8 cellular contexts compared by ENCODE assay signal in genomic region chr6:26058477-26059033, GRCh38. TPM values are rescaled to one million over a fixed set of nuclear protein-coding genes. Genes with fewer than 3 reads are reported as not detected.
DNase-seq lines count a peak whose midpoint lies in the region; ATAC-seq and TF ChIP-seq lines count a peak whose summit lies in the region.
"Not testable (repeated sequence)": the region's sequence is repeated elsewhere in the genome, so short reads cannot be mapped to it uniquely, and the experiment has no call there.

No MANE protein-coding gene starts in this region.

- H3K36me3 Mint-ChIP-seq in CD4-positive, alpha-beta T cell (ENCODE audit: low read depth) = peaks cover 23% of the 10 kb centered on the region
- H3K36me3 Mint-ChIP-seq in WTC11; activated naive CD4-positive, alpha-beta T cell treated with anti-CD3 and anti-CD28 coated beads, Interleukin-2, amount 10 ng/mL, durations not matched to agents 7 days and 5 days; brain; nephron (ENCODE audit: low read depth): not testable (repeated sequence)
- peaks cover 9 to 15% of the 10 kb centered on the region in 2 donors for H3K36me3 Mint-ChIP-seq in stimulated activated naive B cell treated with anti-CD40 and anti-IgM and Interleukin-4, amounts not matched to agents 10 μg/mL and 1 μg/mL and 100 μg/mL, for 72 hours

- intact Hi-C loops in CD4-positive, alpha-beta T cell (cut with DNase I, micrococcal nuclease) = loop anchor here in 1 of 2 experiments (5.0 to 10.0 kb wide), 2 partner anchors 139 to 536 kb away; partner anchors contain the start of gene ABT1
- intact Hi-C loops in HCT116 (cut with micrococcal nuclease) (loop anchor here (10.0 kb wide), 1 partner anchor 1836 kb away; a partner anchor contains a TSS), OCI-LY7 (cut with micrococcal nuclease; ENCODE audit: unreplicated experiment) (loop anchor here (5.0 kb wide), 2 partner anchors 139 to 214 kb away; a partner anchor contains a TSS)

- not testable (repeated sequence) for ATAC-seq in CD4-positive, alpha-beta T cell (ENCODE audit: poor library complexity); HCT116; WTC11; stimulated activated naive B cell treated with anti-CD40 and anti-IgM and Interleukin-4, amounts not matched to agents 10 μg/mL and 1 μg/mL and 100 μg/mL, for 72 hours (replicated peaks)

- not testable (repeated sequence) for H3K27ac ChIP-seq in CD4-positive, alpha-beta T cell (ENCODE audit: low read depth, low read length)
- peak overlapping the region; percentile 85; the same call in 1 of the 2 replicates for H3K27ac ChIP-seq in HCT116 (ENCODE audit: low read depth, low read length)
- H3K27ac ChIP-seq in OCI-LY7 (ENCODE audit: low read depth, low read length, poor library complexity, severe bottlenecking) = peak overlapping the region; percentile 93

- H3K4me1 ChIP-seq in HCT116 (ENCODE audit: control insufficient read depth in 1 of 2, insufficient read depth in 2 of 2, low read length in 2 of 2) (peaks cover 23 to 47% of the 10 kb centered on the region in 2 experiments), OCI-LY7 (ENCODE audit: insufficient read depth, low read length, poor library complexity, severe bottlenecking) (peaks cover 34% of the 10 kb centered on the region)

- not testable (repeated sequence) for TF ChIP-seq POLR2A in HCT116 (IDR thresholded peaks at IDR 0.05; ENCODE audit: borderline replicate concordance, extremely low read depth, insufficient read depth, insufficient read length)

- not testable (repeated sequence) for H3K27ac Mint-ChIP-seq in CD4-positive, alpha-beta T cell
- H3K27ac Mint-ChIP-seq in WTC11 (peak overlapping the region; percentile 45; the same call in 1 of the 2 replicates), brain (peak overlapping the region in 3 of 5 experiments; percentile 20 to 98 (median 36)), nephron (peak overlapping the region in 2 of 3 experiments; percentile 50 to 55)
- H3K27ac Mint-ChIP-seq in activated naive CD4-positive, alpha-beta T cell treated with anti-CD3 and anti-CD28 coated beads, Interleukin-2, amount 10 ng/mL, durations not matched to agents 7 days and 5 days = peak overlapping the region; percentile 64
- H3K27ac Mint-ChIP-seq in stimulated activated naive B cell treated with anti-CD40 and anti-IgM and Interleukin-4, amounts not matched to agents 10 μg/mL and 1 μg/mL and 100 μg/mL, for 72 hours = peak overlapping the region; percentile 51

- not testable (repeated sequence) for H2AFZ ChIP-seq in HCT116 (ENCODE audit: low read depth, low read length, poor library complexity, severe bottlenecking); OCI-LY7 (ENCODE audit: low read length)

- not testable (repeated sequence) for H4K20me1 ChIP-seq in HCT116 (ENCODE audit: insufficient read depth); OCI-LY7 (ENCODE audit: insufficient read depth, low read length)

- H3K4me3 ChIP-seq in HCT116 (replicated peaks in 1 of 2; ENCODE audit: low read depth in 1 of 2, low read length in 2 of 2); OCI-LY7 (ENCODE audit: low read depth, low read length, poor library complexity, severe bottlenecking): not testable (repeated sequence)

- not testable (repeated sequence) for H3K9me2 ChIP-seq in HCT116 (ENCODE audit: insufficient read depth); OCI-LY7 (ENCODE audit: insufficient read depth, low read length)

- RAD21 ChIA-PET in HCT116 (lab: Charles Lee; ENCODE audit: low non-redundant PET in 1 of 2, low total read pairs in 2 of 2, uncharacterized antibody in 2 of 2, unreplicated experiment in 2 of 2) = not testable (repeated sequence)

- peak overlapping the region; percentile 57 for H3K4me3 Mint-ChIP-seq in CD4-positive, alpha-beta T cell
- H3K4me3 Mint-ChIP-seq in WTC11; activated naive CD4-positive, alpha-beta T cell treated with anti-CD3 and anti-CD28 coated beads, Interleukin-2, amount 10 ng/mL, durations not matched to agents 7 days and 5 days; stimulated activated naive B cell treated with anti-CD40 and anti-IgM and Interleukin-4, amounts not matched to agents 10 μg/mL and 1 μg/mL and 100 μg/mL, for 72 hours: not testable (repeated sequence)
- H3K4me3 Mint-ChIP-seq in brain (peak overlapping the region in 2 of 5 experiments; percentile 47 to 79), nephron (peak overlapping the region in 1 of 3 experiments; percentile 45)

- POLR2A ChIA-PET in CD4-positive, alpha-beta T cell (lab: Charles Lee) = interaction anchor here (1.5 to 8.3 kb wide), 9 partner anchors 14 to 99 kb away, joined by 7 to 246 read pairs (median 18); partner anchors contain the start of gene HFE
- POLR2A ChIA-PET in HCT116 (lab: Charles Lee) = interaction anchor here (1.0 to 6.1 kb wide), 7 partner anchors 27 to 264 kb away, joined by 4 to 66 read pairs (median 14); a partner anchor contains a TSS
- POLR2A ChIA-PET in OCI-LY7 (lab: Charles Lee) = interaction anchor here (0.6 to 5.5 kb wide), 16 partner anchors 9 to 212 kb away, joined by 3 to 77 read pairs (median 6); a partner anchor contains a TSS
- POLR2A ChIA-PET in WTC11 (lab: Charles Lee) = interaction anchor here (1.3 to 2.7 kb wide), 4 partner anchors 32 to 125 kb away, joined by 3 to 9 read pairs (median 6); a partner anchor contains a TSS

- CTCF ChIA-PET in CD4-positive, alpha-beta T cell (lab: Charles Lee) = interaction anchor here (0.7 to 0.9 kb wide), 2 partner anchors 36 to 48 kb away, joined by 3 read pairs; no protein-coding TSS in a partner anchor
- CTCF ChIA-PET in HCT116 (lab: Charles Lee); OCI-LY7 (lab: Charles Lee; ENCODE audit: unreplicated experiment); WTC11 (lab: Charles Lee): not testable (repeated sequence)
- CTCF ChIA-PET in activated naive CD4-positive, alpha-beta T cell treated with anti-CD3 and anti-CD28 coated beads, Interleukin-2, amount 10 ng/mL, durations not matched to agents 7 days and 5 days (lab: Charles Lee) = interaction anchor here (17.4 kb wide), 1 partner anchor 37 kb away, joined by 475 read pairs; the partner anchor contains the start of gene HFE

- DNase-seq in CD4-positive, alpha-beta T cell; HCT116 (ENCODE audit: low read depth, low spot score); OCI-LY7 (ENCODE audit: low spot score); WTC11 (ENCODE audit: low spot score); activated naive CD4-positive, alpha-beta T cell treated with anti-CD3 and anti-CD28 coated beads, Interleukin-2, amount 10 ng/mL, durations not matched to agents 7 days and 5 days; stimulated activated naive B cell treated with anti-CD40 and anti-IgM and Interleukin-4, amounts not matched to agents 10 μg/mL and 1 μg/mL and 100 μg/mL, for 72 hours: not testable (repeated sequence)

- not testable (repeated sequence) for H3K9me3 ChIP-seq in CD4-positive, alpha-beta T cell (ENCODE audit: control insufficient read depth, low read length); HCT116 (ENCODE audit: control insufficient read depth in 1 of 2, insufficient read depth in 1 of 2, low read depth in 1 of 2, low read length in 2 of 2); OCI-LY7 (ENCODE audit: low read length)

- not testable (repeated sequence) for H3K27me3 ChIP-seq in CD4-positive, alpha-beta T cell (ENCODE audit: control insufficient read depth, insufficient read depth, low read length); HCT116 (ENCODE audit: insufficient read depth, low read length)

- TF ChIP-seq CTCF in CD4-positive, alpha-beta T cell (IDR thresholded peaks at IDR 0.05); HCT116 (IDR thresholded peaks at IDR 0.05 in 2 of 3, conservative IDR thresholded peaks at IDR 0.05 in 1 of 3; ENCODE audit: borderline replicate concordance in 1 of 3, insufficient read depth in 1 of 3, low read depth in 2 of 3, low read length in 2 of 3); OCI-LY7 (conservative IDR thresholded peaks at IDR 0.05; ENCODE audit: low read length); WTC11 (IDR thresholded peaks at IDR 0.05); brain (conservative IDR thresholded peaks at IDR 0.05); nephron (IDR thresholded peaks at IDR 0.05; ENCODE audit: unreplicated experiment in 3 of 3): not testable (repeated sequence)

- H3K36me3 ChIP-seq in HCT116 (ENCODE audit: control insufficient read depth in 1 of 2, insufficient read depth in 2 of 2, low read length in 2 of 2); OCI-LY7 (ENCODE audit: insufficient read depth, low read length): not testable (repeated sequence)

- H3K9ac ChIP-seq in HCT116 (ENCODE audit: low read length) = not testable (repeated sequence)

- not testable (repeated sequence) for H3K9me3 Mint-ChIP-seq in CD4-positive, alpha-beta T cell; WTC11; activated naive CD4-positive, alpha-beta T cell treated with anti-CD3 and anti-CD28 coated beads, Interleukin-2, amount 10 ng/mL, durations not matched to agents 7 days and 5 days; brain; nephron; stimulated activated naive B cell treated with anti-CD40 and anti-IgM and Interleukin-4, amounts not matched to agents 10 μg/mL and 1 μg/mL and 100 μg/mL, for 72 hours

- not testable (repeated sequence) for TF ChIP-seq RAD21 in HCT116 (IDR thresholded peaks at IDR 0.05; ENCODE audit: low read depth)

- H3K4me2 ChIP-seq in HCT116 (ENCODE audit: low read length); OCI-LY7 (ENCODE audit: low read length): not testable (repeated sequence)

- not testable (repeated sequence) for BruUV-seq in HCT116 (replicated peaks; lab: Mats Ljungman, UMichigan); OCI-LY7 (replicated peaks; lab: Mats Ljungman, UMichigan)

- H3K27me3 Mint-ChIP-seq in CD4-positive, alpha-beta T cell; WTC11 (ENCODE audit: low read depth); nephron (ENCODE audit: low read depth): not testable (repeated sequence)
- peaks cover 13% of the 10 kb centered on the region for H3K27me3 Mint-ChIP-seq in activated naive CD4-positive, alpha-beta T cell treated with anti-CD3 and anti-CD28 coated beads, Interleukin-2, amount 10 ng/mL, durations not matched to agents 7 days and 5 days
- peaks cover 21% of the 10 kb centered on the region for H3K27me3 Mint-ChIP-seq in brain
- peaks cover 0 to 13% of the 10 kb centered on the region in 2 donors for H3K27me3 Mint-ChIP-seq in stimulated activated naive B cell treated with anti-CD40 and anti-IgM and Interleukin-4, amounts not matched to agents 10 μg/mL and 1 μg/mL and 100 μg/mL, for 72 hours

- peaks cover 28% of the 10 kb centered on the region for H3K4me1 Mint-ChIP-seq in CD4-positive, alpha-beta T cell (ENCODE audit: low read depth)
- peaks cover 19% of the 10 kb centered on the region for H3K4me1 Mint-ChIP-seq in WTC11
- H3K4me1 Mint-ChIP-seq in activated naive CD4-positive, alpha-beta T cell treated with anti-CD3 and anti-CD28 coated beads, Interleukin-2, amount 10 ng/mL, durations not matched to agents 7 days and 5 days = peaks cover 30% of the 10 kb centered on the region
- H3K4me1 Mint-ChIP-seq in brain = peaks cover 29% of the 10 kb centered on the region
- peaks cover 10% of the 10 kb centered on the region for H3K4me1 Mint-ChIP-seq in nephron
- H3K4me1 Mint-ChIP-seq in stimulated activated naive B cell treated with anti-CD40 and anti-IgM and Interleukin-4, amounts not matched to agents 10 μg/mL and 1 μg/mL and 100 μg/mL, for 72 hours = peaks cover 20 to 34% of the 10 kb centered on the region in 2 donors

- not testable (repeated sequence) for H3K79me2 ChIP-seq in HCT116 (ENCODE audit: insufficient read depth, low read length); OCI-LY7 (ENCODE audit: insufficient read depth, low read depth, low read length)

RNA-seq across cellular contexts. Expression of gene HFE, which starts 28.7 kb away (rescaled TPM):
- under 1 TPM; 0.08 to 0.28 TPM for total RNA-seq in CD4-positive, alpha-beta T cell
- total RNA-seq in HCT116 (2021; ENCODE audit: unreplicated experiment) (9.8 TPM), OCI-LY7 (2022) (0.57 and 0.72 TPM in 2 replicates), WTC11 (2021) (1.9 to 2.4 TPM (median 2.0 TPM) in 3 replicates)
- polyA plus RNA-seq in HCT116 (2012) = 12.0 and 13.4 TPM in 2 replicates
- 0.18 and 0.69 TPM in 2 replicates for total RNA-seq in OCI-LY7 (2014; rRNA removed; shearing (Covaris generic))
- 1.6 TPM for polyA plus RNA-seq in brain (ENCODE audit: insufficient read depth, low read depth, low replicate concordance)
